1 cellular context compared by ENCODE assay signal in genomic region chr17:17972126-17972951, GRCh38.
TF ChIP-seq lines count a peak whose summit lies in the region.

DRC3 (plus strand) TSS chr17:17972862; CDS start chr17:17977599, 4,737 bp downstream.
TOM1L2 (minus strand) TSS chr17:17972400; CDS start chr17:17972313, 87 bp downstream.

TF ChIP-seq in liver, 16 proteins besides CTCF, POLR2A, EP300 and RAD21 (continued from another document):
- TF ChIP-seq ZBTB33 (IDR thresholded peaks at IDR 0.05) (peak; percentile 87), GABPA (IDR thresholded peaks at IDR 0.05 in 1 of 2, conservative IDR thresholded peaks at IDR 0.05 in 1 of 2) (peak; percentile 74 to 89), EGR1 (IDR thresholded peaks at IDR 0.05; ENCODE audit: low read depth in 2 of 2) (peak in 1 of 2 donors; percentile 30), HNF4A (conservative IDR thresholded peaks at IDR 0.05) (peak; percentile 21 to 30), FOXA1 (IDR thresholded peaks at IDR 0.05) (peak; percentile 39), NR2F2 (IDR thresholded peaks at IDR 0.05) (peak; percentile 87), HNF4G (IDR thresholded peaks at IDR 0.05) (peak; percentile 11), RXRA (IDR thresholded peaks at IDR 0.05) (peak; percentile 85 to 89)
